ENCODE assay signal across 36 cellular contexts in genomic region chr13:78623132-78623531, GRCh38. TPM values are rescaled to one million over a fixed set of nuclear protein-coding genes. Genes with fewer than 3 reads are reported as not detected.
"Had no signal": no experiment of that assay in that cellular context is flagged by ENCODE, and none has a peak within 500 bp of the region (broad histone marks: within the 10 kb centered on the region; RNA-seq: fewer than 3 reads in every experiment).

No MANE protein-coding gene starts in this region.

- H3K9me3 ChIP-seq: MG63 had no signal

- DNase-seq: Karpas-422, Kasumi-1, MG63, MM.1S, MV-4-11, NCI-H1048, NCI-H1092, NCI-H1092 treated with DMSO at 0.1 percent for 48 hours, NCI-H1105, NCI-H1105 treated with DMSO at 0.1 percent for 48 hours, NCI-H1417, NCI-H1417 treated with DMSO at 0.1 percent for 48 hours, NCI-H1436, NCI-H1436 treated with DMSO at 0.1 percent for 48 hours, NCI-H146, NCI-H1694, NCI-H1694 treated with DMSO at 0.1 percent for 48 hours, NCI-H187, NCI-H187 treated with DMSO at 0.1 percent for 48 hours, NCI-H1930, NCI-H2029, NCI-H2029 treated with DMSO at 0.1 percent for 48 hours, NCI-H2081, NCI-H2081 treated with DMSO at 0.1 percent for 48 hours, NCI-H2107, NCI-H2171, NCI-H2171 treated with DMSO at 0.1 percent for 48 hours, NCI-H2227 treated with DMSO at 0.1 percent for 48 hours, NCI-H226, NCI-H345, NCI-H446, NCI-H446 treated with DMSO at 0.1 percent for 48 hours, NCI-H510A, NCI-H510A treated with DMSO at 0.1 percent for 48 hours, NCI-H524 had no signal

- H3K4me3 ChIP-seq: MG63 had no signal

RNA-seq across cellular contexts. Expression of gene POU4F1, which starts 19.8 kb away (rescaled TPM):
- total RNA-seq: MCF 10A had no signal
